ENCODE assay signal across 12 cellular contexts in the genomic region with DNA sequence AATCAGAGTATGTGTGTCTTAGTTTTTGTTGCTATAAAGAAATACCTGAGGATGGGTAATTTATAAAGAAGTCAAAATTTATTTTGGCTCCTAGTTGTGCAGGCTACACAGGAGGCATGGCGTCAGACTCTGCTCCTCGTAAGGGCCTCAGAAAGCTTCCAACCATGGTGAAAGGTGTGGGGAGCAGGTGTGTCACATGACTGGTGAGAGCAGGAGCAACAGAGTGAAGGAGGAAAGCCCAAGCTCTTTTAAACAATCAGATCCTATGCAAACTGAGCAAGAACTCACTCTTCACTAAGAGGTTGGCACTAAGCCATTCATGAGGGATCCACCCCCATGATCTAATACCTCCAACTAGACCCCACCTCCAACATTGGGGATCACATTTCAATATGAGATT.
DNase-seq lines count a peak whose midpoint lies in the region; TF ChIP-seq lines count a peak whose summit lies in the region.
"Had no signal": no experiment of that assay in that cellular context is flagged by ENCODE, and none has a peak within 500 bp of the region (broad histone marks: within the 10 kb centered on the region; RNA-seq: fewer than 3 reads in every experiment).

No MANE protein-coding gene starts in this region.

- H4K8ac ChIP-seq in H9 (replicated peaks; ENCODE audit: insufficient read length, low read depth, low read length): no peak overlapping the region

- H4K5ac ChIP-seq in H9 (ENCODE audit: insufficient read length, low read depth, low read length): no peak overlapping the region

- H2AFZ ChIP-seq in H9 (ENCODE audit: low read length): peak overlapping the region; percentile 32

- WGBS in H9 (ENCODE audit: extremely low coverage, insufficient read length, low lambda C conversion rate): no CpG with 5 or more reads among the region's 2 CpGs

- H3K4me3 Mint-ChIP-seq in H9: no peak overlapping the region
- H3K4me3 Mint-ChIP-seq: CD4-positive, alpha-beta memory T cell; IgD-negative memory B cell had no signal

- no peak overlapping the region for H2BK12ac ChIP-seq in H9 (ENCODE audit: insufficient read length, low read depth, low read length)

- H3T11ph ChIP-seq in H9 (ENCODE audit: low read length): no peak overlapping the region

- H3K27me3 ChIP-seq in H9 (ENCODE audit: insufficient read depth, low read length): no peaks in the 10 kb centered on the region
- H3K27me3 ChIP-seq: BE2C had no signal

- no peak overlapping the region for H3K4me2 ChIP-seq in H9 (ENCODE audit: insufficient read depth, insufficient read length, low read length)

- no peaks in the 10 kb centered on the region; a peak in 1 of 7 replicates for H3K36me3 Mint-ChIP-seq in H9 (ENCODE audit: insufficient read depth in 1 of 3, low read depth in 3 of 3)
- H3K36me3 Mint-ChIP-seq: CD4-positive, alpha-beta memory T cell; IgD-negative memory B cell had no signal

- H3K79me2 ChIP-seq in H9 (ENCODE audit: insufficient read depth, low read length): no peaks in the 10 kb centered on the region

- H2AK5ac ChIP-seq in H9 (ENCODE audit: insufficient read length, low read length): no peak overlapping the region

- TF ChIP-seq CTCF in H9 (conservative IDR thresholded peaks at IDR 0.05) (no peak), epithelial cell of esophagus (IDR thresholded peaks at IDR 0.05; ENCODE audit: insufficient read depth, low read depth, low read length, missing control alignments) (no peak)

- no peak overlapping the region for H3K9ac ChIP-seq in H9 (ENCODE audit: extremely low read depth, insufficient read length, low read length)

- no peaks in the 10 kb centered on the region for H3K4me1 ChIP-seq in H9 (ENCODE audit: insufficient read depth, low read length)

- H3K14ac ChIP-seq in H9 (ENCODE audit: insufficient read depth, low read length): no peak overlapping the region

- H2BK5ac ChIP-seq in H9 (ENCODE audit: insufficient read length, low read length): no peak overlapping the region

- H4K20me1 ChIP-seq in H9 (ENCODE audit: control insufficient read depth, insufficient read depth, insufficient read length): no peaks in the 10 kb centered on the region

- H3K4me1 Mint-ChIP-seq in H9: no peaks in the 10 kb centered on the region; a peak in 1 of 4 replicates
- H3K4me1 Mint-ChIP-seq: CD4-positive, alpha-beta memory T cell; IgD-negative memory B cell had no signal

- H3K4me3 ChIP-seq in epithelial cell of esophagus (ENCODE audit: low read length): no peak overlapping the region

- H3K9me3 Mint-ChIP-seq in H9: no peaks in the 10 kb centered on the region

- no peaks in the 10 kb centered on the region; the same call in 1 of the 2 replicates for H3K27me3 Mint-ChIP-seq in H9 (ENCODE audit: low read depth)
- H3K27me3 Mint-ChIP-seq: CD4-positive, alpha-beta memory T cell; IgD-negative memory B cell had no signal

- no peaks in the 10 kb centered on the region for H3K9me3 ChIP-seq in H9 (ENCODE audit: control insufficient read depth, low read depth, low read length)
- H3K9me3 ChIP-seq: BE2C had no signal

- H3K23ac ChIP-seq in H9 (ENCODE audit: insufficient read length, low read depth, low read length): no peak overlapping the region

- H3K27ac Mint-ChIP-seq in H9: no peak overlapping the region
- H3K27ac Mint-ChIP-seq: CD4-positive, alpha-beta memory T cell; IgD-negative memory B cell had no signal

- no peaks in the 10 kb centered on the region for H3K23me2 ChIP-seq in H9 (ENCODE audit: insufficient read length, low read depth, low read length, poor library complexity, severe bottlenecking)

- DNase-seq in NCI-H510A (lab: John Stamatoyannopoulos, UW) (peak; percentile 1), NCI-H510A treated with DMSO at 0.1 percent for 48 hours (lab: John Stamatoyannopoulos, UW) (no peak), H9 (no peak), NCI-H2171 (lab: John Stamatoyannopoulos, UW) (peak; percentile 15), epithelial cell of esophagus (ENCODE audit: low read depth) (peak; percentile 0), HT-29 (ENCODE audit: low spot score) (no peak)
- no peak for DNase-seq in stimulated activated naive CD4-positive, alpha-beta T cell treated with Interleukin-2 at 50 U/mL for 16 hours (lab: John Stamatoyannopoulos, UW)
- no peak for DNase-seq in activated CD4-positive, alpha-beta T cell treated with anti-CD3 and anti-CD28 coated beads for 1 hour
- DNase-seq: BE2C; CD4-positive, alpha-beta memory T cell had no signal

- no peak overlapping the region for H2BK15ac ChIP-seq in H9 (ENCODE audit: low read depth, low read length)

- H3K79me1 ChIP-seq in H9 (ENCODE audit: insufficient read depth, low read depth, low read length, poor library complexity, severe bottlenecking): no peaks in the 10 kb centered on the region

- H4K91ac ChIP-seq in H9 (ENCODE audit: insufficient read length, low read depth, low read length): no peak overlapping the region

- no peak overlapping the region for H2BK20ac ChIP-seq in H9 (ENCODE audit: low read depth, low read length, poor library complexity, severe bottlenecking)

- no peak overlapping the region for H3K56ac ChIP-seq in H9 (ENCODE audit: insufficient read length, low read depth, low read length)

- no peak overlapping the region for H3K18ac ChIP-seq in H9 (ENCODE audit: insufficient read length, low read depth, low read length)

- H3K4ac ChIP-seq in H9 (ENCODE audit: low read depth, low read length): no peak overlapping the region

- H2BK120ac ChIP-seq in H9 (ENCODE audit: low read depth, low read length, poor library complexity, severe bottlenecking): no peak overlapping the region

- H3K27ac ChIP-seq in H9 (ENCODE audit: insufficient read length, low read depth, low read length): no peak overlapping the region
- H3K27ac ChIP-seq: C4-2B had no signal

Comparison
In these comparisons a context has a peak if more than half of its experiments do, and no peak if none do; other contexts are left out.
1. DNase-seq: peak in NCI-H510A (single experiment), NCI-H2171 (single experiment) and epithelial cell of esophagus (single experiment); none in NCI-H510A treated with DMSO at 0.1 percent for 48 hours (single experiment), H9 (single experiment), stimulated activated naive CD4-positive, alpha-beta T cell treated with Interleukin-2 at 50 U/mL for 16 hours (single experiment), HT-29 (single experiment) and activated CD4-positive, alpha-beta T cell treated with anti-CD3 and anti-CD28 coated beads for 1 hour (single experiment).